In genomic region chr6:33317668-33318425, GRCh38 we compare ENCODE assay signal across 8 cellular contexts. TPM values are rescaled to one million over a fixed set of nuclear protein-coding genes. Genes with fewer than 3 reads are reported as not detected.
A peak's percentile ranks its signal among the peaks of the same experiment; 100 is the strongest.
DNase-seq lines count a peak whose midpoint lies in the region; ATAC-seq and TF ChIP-seq lines count a peak whose summit lies in the region.

A gene with protein sequence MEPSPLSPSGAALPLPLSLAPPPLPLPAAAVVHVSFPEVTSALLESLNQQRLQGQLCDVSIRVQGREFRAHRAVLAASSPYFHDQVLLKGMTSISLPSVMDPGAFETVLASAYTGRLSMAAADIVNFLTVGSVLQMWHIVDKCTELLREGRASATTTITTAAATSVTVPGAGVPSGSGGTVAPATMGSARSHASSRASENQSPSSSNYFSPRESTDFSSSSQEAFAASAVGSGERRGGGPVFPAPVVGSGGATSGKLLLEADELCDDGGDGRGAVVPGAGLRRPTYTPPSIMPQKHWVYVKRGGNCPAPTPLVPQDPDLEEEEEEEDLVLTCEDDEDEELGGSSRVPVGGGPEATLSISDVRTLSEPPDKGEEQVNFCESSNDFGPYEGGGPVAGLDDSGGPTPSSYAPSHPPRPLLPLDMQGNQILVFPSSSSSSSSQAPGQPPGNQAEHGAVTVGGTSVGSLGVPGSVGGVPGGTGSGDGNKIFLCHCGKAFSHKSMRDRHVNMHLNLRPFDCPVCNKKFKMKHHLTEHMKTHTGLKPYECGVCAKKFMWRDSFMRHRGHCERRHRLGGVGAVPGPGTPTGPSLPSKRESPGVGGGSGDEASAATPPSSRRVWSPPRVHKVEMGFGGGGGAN (minus strand): TSS chr6:33317744. CDS start chr6:33316916, 828 bp downstream.

- H3K4me3 Mint-ChIP-seq in CD4-positive, alpha-beta T cell: peak within 1 kb of the TSS; percentile 100
- peak within 1 kb of the TSS; percentile 92 to 99 for H3K4me3 Mint-ChIP-seq in effector memory CD8-positive, alpha-beta T cell
- peak within 1 kb of the TSS; percentile 99 for H3K4me3 Mint-ChIP-seq in memory B cell

- no peaks in the 10 kb centered on the region for H3K9me3 Mint-ChIP-seq in CD4-positive, alpha-beta T cell
- H3K9me3 Mint-ChIP-seq in effector memory CD8-positive, alpha-beta T cell: no peaks in the 10 kb centered on the region
- H3K9me3 Mint-ChIP-seq in memory B cell: no peaks in the 10 kb centered on the region

- intact Hi-C loops in CD4-positive, alpha-beta T cell (cut with DNase I, micrococcal nuclease): loop anchor here (1.0 kb wide), 4 partner anchors 19 to 109 kb away; partner anchors contain the start of gene KIFC1 (in 1 of the 2)

- ATAC-seq in CD4-positive, alpha-beta T cell (ENCODE audit: poor library complexity): peak; percentile 64
- peak; percentile 44 for ATAC-seq in GM19467 (IDR thresholded peaks at IDR 0.05; ENCODE audit: unreplicated experiment)
- ATAC-seq in effector memory CD8-positive, alpha-beta T cell (replicated peaks): peak; percentile 54
- ATAC-seq in memory B cell (ENCODE audit: low read depth): peak; percentile 46

- H3K4me1 Mint-ChIP-seq in CD4-positive, alpha-beta T cell (ENCODE audit: low read depth): peaks cover 95% of the 10 kb centered on the region
- peaks cover 69 to 80% of the 10 kb centered on the region in 2 donors for H3K4me1 Mint-ChIP-seq in effector memory CD8-positive, alpha-beta T cell (ENCODE audit: low read depth in 2 of 2)
- H3K4me1 Mint-ChIP-seq in memory B cell: peaks cover 60% of the 10 kb centered on the region

- H3K27ac Mint-ChIP-seq in CD4-positive, alpha-beta T cell: peak within 1 kb of the TSS; percentile 94
- H3K27ac Mint-ChIP-seq in effector memory CD8-positive, alpha-beta T cell: peak within 1 kb of the TSS; percentile 94 to 100
- peak within 1 kb of the TSS; percentile 100 for H3K27ac Mint-ChIP-seq in memory B cell

- no peak for TF ChIP-seq CTCF in CD4-positive, alpha-beta T cell (IDR thresholded peaks at IDR 0.05)

- peak; percentile 90 to 96 (median 94) for DNase-seq in CD4-positive, alpha-beta T cell
- DNase-seq in HT-29 (ENCODE audit: low spot score) (peak; percentile 99), NOMO-1 (lab: John Stamatoyannopoulos, UW; ENCODE audit: unreplicated experiment in 2 of 2) (peak; percentile 93 to 98), memory B cell (ENCODE audit: low spot score in 2 of 2) (peak; percentile 91 to 94)
- peak; percentile 88 for DNase-seq in activated CD8-positive, alpha-beta memory T cell treated with anti-CD3 and anti-CD28 coated beads for 4 hours (ENCODE audit: low read depth in 2 of 2)
- DNase-seq in effector memory CD8-positive, alpha-beta T cell: peak; percentile 93 to 97 (median 94)
- DNase-seq in stimulated activated CD8-positive, alpha-beta memory T cell treated with anti-CD3 and anti-CD28 coated beads, Interleukin-12 subunit alpha, Interleukin-12 subunit beta, amount 100 ng/mL, for 24 hours (ENCODE audit: extremely low read depth): peak; percentile 95

- no peaks in the 10 kb centered on the region for H3K27me3 Mint-ChIP-seq in CD4-positive, alpha-beta T cell
- no peaks in the 10 kb centered on the region for H3K27me3 Mint-ChIP-seq in effector memory CD8-positive, alpha-beta T cell
- no peaks in the 10 kb centered on the region for H3K27me3 Mint-ChIP-seq in memory B cell

- no peaks in the 10 kb centered on the region for H3K27me3 ChIP-seq in CD4-positive, alpha-beta T cell (ENCODE audit: control insufficient read depth, insufficient read depth, low read length)

- CTCF ChIA-PET in CD4-positive, alpha-beta T cell (lab: Charles Lee): interaction anchor here (0.6 to 1.9 kb wide), 8 partner anchors 19 to 108 kb away, joined by 3 to 12 read pairs (median 4); partner anchors contain the start of genes KIFC1, PFDN6, RGL2 and RPS18

- peak within 1 kb of the TSS; percentile 86 for H3K27ac ChIP-seq in CD4-positive, alpha-beta T cell (ENCODE audit: low read depth, low read length)

- no peaks in the 10 kb centered on the region for H3K9me3 ChIP-seq in CD4-positive, alpha-beta T cell (ENCODE audit: control insufficient read depth, low read length)

- POLR2A ChIA-PET in CD4-positive, alpha-beta T cell (lab: Charles Lee): interaction anchor here (0.6 to 3.5 kb wide), 27 partner anchors 10 to 1666 kb away, joined by 3 to 155 read pairs (median 4); partner anchors contain the start of genes B3GALT4, BAG6, CUTA and PFDN6

- peaks cover 83% of the 10 kb centered on the region for H3K36me3 Mint-ChIP-seq in CD4-positive, alpha-beta T cell (ENCODE audit: low read depth)
- peaks cover 75% of the 10 kb centered on the region for H3K36me3 Mint-ChIP-seq in effector memory CD8-positive, alpha-beta T cell (ENCODE audit: insufficient read depth)
- peaks cover 34% of the 10 kb centered on the region for H3K36me3 Mint-ChIP-seq in memory B cell

RNA-seq across cellular contexts. Expression of the gene that starts here (rescaled TPM):
- total RNA-seq in CD4-positive, alpha-beta T cell: 10 to 100 TPM; 11.6 to 13.6 TPM
- 22.8 and 25.3 TPM in 2 replicates for total RNA-seq in HT-29 (2014; rRNA removed; shearing (Covaris generic))

Comparison
In these comparisons a context has a peak if more than half of its experiments do, and no peak if none do; other contexts are left out.
1. Peak in every context shown above with its lines: DNase-seq, ATAC-seq and H3K27ac ChIP-seq.